Comparison of ENCODE assay signal across 12 cellular contexts in the genomic region with DNA sequence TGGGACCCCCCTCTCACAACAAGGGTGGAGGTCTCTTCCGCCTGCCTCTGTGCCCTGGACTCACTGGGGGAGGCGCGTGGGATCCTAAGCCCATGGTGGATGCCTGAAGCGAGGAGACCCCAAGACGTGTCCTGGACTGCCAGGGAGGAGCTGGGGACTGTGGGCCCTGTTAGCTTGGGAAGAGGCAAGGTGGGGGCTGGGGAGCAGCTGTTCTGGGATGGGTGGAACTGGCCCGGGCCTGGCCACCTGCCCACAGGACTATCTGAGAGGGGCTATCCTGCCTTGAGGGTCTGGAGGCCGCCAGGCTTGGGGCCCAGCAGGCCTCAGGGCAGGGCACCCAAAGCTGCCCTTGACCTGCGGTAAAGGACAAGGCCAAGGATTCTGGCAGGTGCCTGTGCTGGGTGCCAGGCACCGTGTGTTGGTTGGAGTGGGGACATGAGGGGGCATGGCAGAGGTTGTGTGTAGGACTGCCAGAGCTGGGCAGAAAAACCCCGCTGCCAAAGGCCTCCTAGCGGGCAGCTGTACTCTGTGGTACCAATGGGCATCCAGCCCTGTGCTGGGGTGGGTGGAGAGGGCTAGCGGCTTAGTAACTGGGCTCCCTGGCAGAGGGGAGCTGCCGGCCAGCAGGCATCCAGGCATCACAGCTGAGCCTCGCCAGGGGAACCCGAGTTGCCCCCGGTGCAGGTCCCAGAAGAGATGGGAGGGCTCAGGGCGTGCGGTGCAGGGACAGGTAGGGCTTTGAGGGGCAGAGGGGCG. TPM values are rescaled to one million over a fixed set of nuclear protein-coding genes. Genes with fewer than 3 reads are reported as not detected.
A peak's percentile ranks its signal among the peaks of the same experiment; 100 is the strongest.
DNase-seq lines count a peak whose midpoint lies in the region; ATAC-seq and TF ChIP-seq lines count a peak whose summit lies in the region.
"Had no signal": no experiment of that assay in that cellular context is flagged by ENCODE, and none has a peak within 500 bp of the region (broad histone marks: within the 10 kb centered on the region; RNA-seq: fewer than 3 reads in every experiment).

No MANE protein-coding gene starts in this region.

- intact Hi-C loops in vagina (cut with DNase I), result loop anchor here (10.0 kb wide), 1 partner anchor 1021 kb away; no protein-coding TSS in a partner anchor

- no peaks in the 10 kb centered on the region for H3K36me3 ChIP-seq in vagina

- H3K27me3 Mint-ChIP-seq in activated T-cell treated with anti-CD3 and anti-CD28 coated beads, Interleukin-2, amount 50 U/mL, for 4 hours (ENCODE audit: low read depth), result no peaks in the 10 kb centered on the region

- DNase-seq in stimulated activated naive CD4-positive, alpha-beta T cell treated with Interleukin-2 at 50 U/mL for 16 hours (lab: John Stamatoyannopoulos, UW), result peak; percentile 27
- no peak for DNase-seq in stimulated activated naive CD4-positive, alpha-beta T cell (lab: John Stamatoyannopoulos, UW)
- DNase-seq in activated T-cell treated with anti-CD3 and anti-CD28 coated beads, Interleukin-2, amount 50 U/mL, for 4 hours, result no peak
- no peak for DNase-seq in vagina (ENCODE audit: extremely low spot score in 2 of 2)
- DNase-seq in NCI-H524 (lab: John Stamatoyannopoulos, UW), result no peak
- DNase-seq in left lobe of liver (ENCODE audit: low spot score), result no peak
- DNase-seq: endodermal cell, NCI-H526 had no signal

- H3K9me3 Mint-ChIP-seq in activated T-cell treated with anti-CD3 and anti-CD28 coated beads, Interleukin-2, amount 50 U/mL, for 4 hours, result no peaks in the 10 kb centered on the region
- H3K9me3 Mint-ChIP-seq: endodermal cell had no signal

- peaks cover 78% of the 10 kb centered on the region for H3K4me1 Mint-ChIP-seq in activated T-cell treated with anti-CD3 and anti-CD28 coated beads, Interleukin-2, amount 50 U/mL, for 4 hours (ENCODE audit: low read depth)
- H3K4me1 Mint-ChIP-seq: endodermal cell had no signal

- ATAC-seq in activated T-cell treated with anti-CD3 and anti-CD28 coated beads, Interleukin-2, amount 50 U/mL, for 4 hours, result no peak
- ATAC-seq in left lobe of liver (no peak), HG03139 (IDR thresholded peaks at IDR 0.05; ENCODE audit: unreplicated experiment) (no peak)

- no peak for TF ChIP-seq CTCF in vagina (IDR thresholded peaks at IDR 0.05)

- H3K27me3 ChIP-seq in mononuclear cell (ENCODE audit: insufficient read depth, low read length), result no peaks in the 10 kb centered on the region
- no peaks in the 10 kb centered on the region for H3K27me3 ChIP-seq in vagina

- H3K4me3 ChIP-seq in mononuclear cell (ENCODE audit: low read length), result peak overlapping the region; percentile 88
- peak overlapping the region; percentile 13 to 32 for H3K4me3 ChIP-seq in vagina

- H3K9me3 ChIP-seq in mononuclear cell (ENCODE audit: low read depth, low read length) (no peaks in the 10 kb centered on the region), vagina (no peaks in the 10 kb centered on the region)

- H3K27ac ChIP-seq in vagina, result no peak overlapping the region
- H3K27ac ChIP-seq: parathyroid adenoma had no signal

- H3K4me1 ChIP-seq in mononuclear cell (ENCODE audit: insufficient read depth, low read length), result peaks cover 91% of the 10 kb centered on the region
- H3K4me1 ChIP-seq in vagina, result no peaks in the 10 kb centered on the region
- H3K4me1 ChIP-seq: parathyroid adenoma had no signal

- H3K36me3 Mint-ChIP-seq in activated T-cell treated with anti-CD3 and anti-CD28 coated beads, Interleukin-2, amount 50 U/mL, for 4 hours (ENCODE audit: insufficient read depth), result no peaks in the 10 kb centered on the region

- no peak for TF ChIP-seq POLR2A in vagina (IDR thresholded peaks at IDR 0.05)

- peak overlapping the region; percentile 95 for H3K4me3 Mint-ChIP-seq in activated T-cell treated with anti-CD3 and anti-CD28 coated beads, Interleukin-2, amount 50 U/mL, for 4 hours
- H3K4me3 Mint-ChIP-seq: endodermal cell had no signal

RNA-seq across cellular contexts. Expression of a gene that starts 0.7 kb away (rescaled TPM):
- total RNA-seq in activated T-cell treated with anti-CD3 and anti-CD28 coated beads, Interleukin-2, amount 50 U/mL, for 4 hours, result 10 to 100 TPM; 34.6 to 71.7 (median 60.6) TPM
- 357 TPM for total RNA-seq in mononuclear cell
- total RNA-seq in vagina, result 32.7 TPM
- 3.6 TPM for total RNA-seq in left lobe of liver
- total RNA-seq: endodermal cell had no signal

RNA-seq across cellular contexts. Expression of a gene that starts 14.8 kb away (rescaled TPM):
- total RNA-seq in activated T-cell treated with anti-CD3 and anti-CD28 coated beads, Interleukin-2, amount 50 U/mL, for 4 hours, result not detected
- total RNA-seq in mononuclear cell (8.6 TPM), vagina (not detected), left lobe of liver (not detected)
- total RNA-seq: endodermal cell, M059J had no signal

RNA-seq across cellular contexts. Expression of a gene that starts 18.8 kb away (rescaled TPM):
- total RNA-seq in activated T-cell treated with anti-CD3 and anti-CD28 coated beads, Interleukin-2, amount 50 U/mL, for 4 hours, result not detected
- total RNA-seq in mononuclear cell (not detected), vagina (1.2 TPM), left lobe of liver (0.30 TPM)
- total RNA-seq: endodermal cell, M059J had no signal

RNA-seq across cellular contexts. Expression of a gene that starts 38.1 kb away (rescaled TPM):
- under 1 TPM in 2 of 3 donors, not detected in 1; 0.08 to 0.20 TPM for total RNA-seq in activated T-cell treated with anti-CD3 and anti-CD28 coated beads, Interleukin-2, amount 50 U/mL, for 4 hours
- total RNA-seq in mononuclear cell (not detected), vagina (not detected), left lobe of liver (not detected)
- total RNA-seq: endodermal cell, M059J had no signal
